ENCODE assay signal across 14 cellular contexts in genomic region chr5:78765756-78766411, GRCh38.
"Had no signal": no experiment of that assay in that cellular context is flagged by ENCODE, and none has a peak within 500 bp of the region (broad histone marks: within the 10 kb centered on the region; RNA-seq: fewer than 3 reads in every experiment).

No MANE protein-coding gene starts in this region.

- H3K27me3 ChIP-seq: colonic mucosa, thyroid gland had no signal

- H3K9me3 ChIP-seq: colonic mucosa, heart right ventricle, psoas muscle, thyroid gland had no signal

- H3K4me3 ChIP-seq: colonic mucosa, heart right ventricle, psoas muscle, SK-N-MC, thyroid gland had no signal

- H3K4me1 ChIP-seq: colonic mucosa, psoas muscle, thyroid gland had no signal

- H3K36me3 ChIP-seq: colonic mucosa, heart right ventricle, thyroid gland had no signal

- H3K27ac ChIP-seq: colonic mucosa, heart right ventricle, psoas muscle, SK-N-MC, thyroid gland had no signal

- FAIRE-seq: endothelial cell of umbilical vein, frontal cortex, islet of Langerhans had no signal

- DNase-seq: activated CD4-positive, alpha-beta T cell treated with anti-CD3 and anti-CD28 coated beads, Interleukin-2, amount 50 U/mL, for 1 hour; activated CD8-positive, alpha-beta memory T cell treated with anti-CD3 and anti-CD28 coated beads for 24 hours; activated naive CD8-positive, alpha-beta T cell treated with anti-CD3 and anti-CD28 coated beads for 36 hours; central memory CD4-positive, alpha-beta T cell; colonic mucosa; heart right ventricle; psoas muscle; thyroid gland had no signal

- ATAC-seq: heart right ventricle; left lobe of liver; psoas muscle; stimulated activated effector memory CD8-positive, alpha-beta T cell treated with anti-CD3 and anti-CD28 coated beads, Interleukin-12 subunit alpha, Interleukin-12 subunit beta, amount 100 ng/mL, for 72 hours had no signal
